ENCODE assay signal across 20 cellular contexts in the genomic region with DNA sequence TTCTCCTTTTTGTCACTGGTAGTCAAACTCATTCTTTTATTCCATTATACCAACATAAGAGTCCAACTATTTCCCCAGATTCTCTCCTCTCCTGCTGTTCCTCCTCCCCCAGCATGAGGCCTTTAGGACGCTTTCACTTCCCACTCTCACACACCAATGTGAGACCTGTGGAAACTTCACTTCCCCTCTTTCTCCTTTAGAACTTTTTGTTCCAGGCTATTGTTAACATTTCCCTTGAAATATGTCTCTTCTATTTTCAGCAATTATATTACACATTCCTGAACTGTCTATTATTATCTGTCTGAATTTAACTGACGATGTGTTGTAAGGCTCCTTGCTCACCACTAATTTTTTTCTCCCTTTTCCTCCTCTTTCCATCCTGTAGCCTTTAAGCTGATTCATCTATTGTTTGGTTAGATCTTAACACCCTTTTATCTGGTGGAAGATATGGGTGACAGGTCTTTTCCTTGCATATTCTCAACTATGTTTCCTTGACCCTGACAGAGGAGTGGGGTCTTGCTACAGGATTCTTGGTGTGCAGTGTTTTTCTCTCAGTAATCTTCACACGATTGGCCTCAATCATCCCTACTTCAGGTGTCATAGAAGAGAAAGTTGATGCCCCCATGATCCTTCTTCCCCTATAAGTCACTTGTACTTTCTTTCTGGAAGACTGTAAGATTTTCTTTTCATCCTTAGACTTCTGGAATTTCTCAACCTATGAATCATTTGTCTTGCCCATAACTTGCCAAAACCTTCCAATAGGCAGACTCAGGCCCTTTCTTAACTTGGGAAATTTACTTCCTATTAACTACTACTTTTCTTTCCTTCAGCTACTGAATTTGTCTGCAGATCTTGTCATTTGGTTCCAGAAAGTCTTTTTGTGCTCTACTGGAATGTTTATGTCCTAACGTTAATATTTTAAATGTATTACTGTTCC. TPM values are rescaled to one million over a fixed set of nuclear protein-coding genes. Genes with fewer than 3 reads are reported as not detected.
A peak's percentile ranks its signal among the peaks of the same experiment; 100 is the strongest.
DNase-seq lines count a peak whose midpoint lies in the region; ATAC-seq and TF ChIP-seq lines count a peak whose summit lies in the region.
"Had no signal": no experiment of that assay in that cellular context is flagged by ENCODE, and none has a peak within 500 bp of the region (broad histone marks: within the 10 kb centered on the region; RNA-seq: fewer than 3 reads in every experiment).

No MANE protein-coding gene starts in this region.

- H3K4me3 Mint-ChIP-seq in activated T-helper 17 cell treated with anti-CD3 and anti-CD28 coated beads, Interleukin-2, amount 50 U/mL, for 72 hours = no peak overlapping the region
- H3K4me3 Mint-ChIP-seq: brain; CD8-positive, alpha-beta memory T cell; effector memory CD8-positive, alpha-beta T cell; naive B cell had no signal

- H3K4me3 ChIP-seq in HL-60 (replicated peaks; ENCODE audit: insufficient read depth, low read length) = no peak overlapping the region
- H3K4me3 ChIP-seq in fibroblast of mammary gland (ENCODE audit: control insufficient read depth, low read depth, low read length) = no peak overlapping the region
- H3K4me3 ChIP-seq: psoas muscle, thoracic aorta had no signal

- peak overlapping the region; percentile 1; the same call in 1 of the 2 replicates for H3K27ac ChIP-seq in HL-60 (replicated peaks)
- H3K27ac ChIP-seq: psoas muscle, WERI-Rb-1 had no signal

- no peak overlapping the region for H3K27ac Mint-ChIP-seq in activated T-helper 17 cell treated with anti-CD3 and anti-CD28 coated beads, Interleukin-2, amount 50 U/mL, for 72 hours
- H3K27ac Mint-ChIP-seq: brain; CD8-positive, alpha-beta memory T cell; effector memory CD8-positive, alpha-beta T cell had no signal

- DNase-seq in HL-60 (ENCODE audit: low read depth in 1 of 2, low spot score in 1 of 2) (peak; percentile 36 to 80), SIG-M5 treated with dmso at 0.1 percent for 504 hours (lab: John Stamatoyannopoulos, UW; ENCODE audit: unreplicated experiment) (peak; percentile 97), fibroblast of mammary gland (ENCODE audit: low read depth) (peak; percentile 64), stromal cell of bone marrow (ENCODE audit: low read depth) (peak; percentile 51), germinal center (ENCODE audit: low spot score) (no peak)
- no peak for DNase-seq in stimulated activated naive CD4-positive, alpha-beta T cell (lab: John Stamatoyannopoulos, UW)
- DNase-seq: activated CD8-positive, alpha-beta memory T cell treated with anti-CD3 and anti-CD28 coated beads for 24 hours; CD8-positive, alpha-beta memory T cell; effector memory CD8-positive, alpha-beta T cell; MM.1S; naive B cell; psoas muscle; stimulated activated CD4-positive, alpha-beta T cell treated with anti-CD3 and anti-CD28 coated beads, Interleukin-15, amount 100 ng/mL, for 24 hours; WERI-Rb-1 had no signal

- no peaks in the 10 kb centered on the region for H3K27me3 ChIP-seq in HL-60 (ENCODE audit: insufficient read depth, poor library complexity, severe bottlenecking)

- H3K36me3 Mint-ChIP-seq in activated T-helper 17 cell treated with anti-CD3 and anti-CD28 coated beads, Interleukin-2, amount 50 U/mL, for 72 hours (ENCODE audit: low read depth) = no peaks in the 10 kb centered on the region
- H3K36me3 Mint-ChIP-seq: brain; CD8-positive, alpha-beta memory T cell; naive B cell had no signal

- no peaks in the 10 kb centered on the region for H3K4me1 Mint-ChIP-seq in activated T-helper 17 cell treated with anti-CD3 and anti-CD28 coated beads, Interleukin-2, amount 50 U/mL, for 72 hours
- H3K4me1 Mint-ChIP-seq: brain; CD8-positive, alpha-beta memory T cell had no signal

- no peak for TF ChIP-seq CTCF in HL-60 (IDR thresholded peaks at IDR 0.05; ENCODE audit: insufficient read depth, low read length)
- no peak for TF ChIP-seq CTCF in fibroblast of mammary gland (conservative IDR thresholded peaks at IDR 0.05; ENCODE audit: control insufficient read depth, insufficient read depth, low read depth, low read length)

- peaks cover 2% of the 10 kb centered on the region for H3K9me3 Mint-ChIP-seq in activated T-helper 17 cell treated with anti-CD3 and anti-CD28 coated beads, Interleukin-2, amount 50 U/mL, for 72 hours
- H3K9me3 Mint-ChIP-seq: brain; CD8-positive, alpha-beta memory T cell; effector memory CD8-positive, alpha-beta T cell had no signal

- peaks cover 12% of the 10 kb centered on the region for H3K27me3 Mint-ChIP-seq in activated T-helper 17 cell treated with anti-CD3 and anti-CD28 coated beads, Interleukin-2, amount 50 U/mL, for 72 hours
- H3K27me3 Mint-ChIP-seq: brain, naive B cell had no signal

- ATAC-seq in activated T-helper 17 cell treated with anti-CD3 and anti-CD28 coated beads, Interleukin-2, amount 50 U/mL, for 72 hours (replicated peaks) = no peak
- ATAC-seq: effector memory CD8-positive, alpha-beta T cell; psoas muscle had no signal

RNA-seq across cellular contexts. Expression of gene CYP19A1, which starts 5.9 kb away (rescaled TPM):
- total RNA-seq in activated T-helper 17 cell treated with anti-CD3 and anti-CD28 coated beads, Interleukin-2, amount 50 U/mL, for 72 hours = under 1 TPM; 0.71 to 0.79 TPM
- total RNA-seq: CD8-positive, alpha-beta memory T cell; G401; glomerular endothelial cell; HT1080 had no signal

RNA-seq across cellular contexts. Expression of gene GLDN, which starts 9.0 kb away (rescaled TPM):
- total RNA-seq in activated T-helper 17 cell treated with anti-CD3 and anti-CD28 coated beads, Interleukin-2, amount 50 U/mL, for 72 hours = not detected
- total RNA-seq: CD8-positive, alpha-beta memory T cell; G401; glomerular endothelial cell; HT1080 had no signal

Comparison
In these comparisons a context has a peak if more than half of its experiments do, and no peak if none do; other contexts are left out.
1. DNase-seq: peak in HL-60 (2 of 2), SIG-M5 treated with dmso at 0.1 percent for 504 hours (single experiment), fibroblast of mammary gland (single experiment) and stromal cell of bone marrow (single experiment); none in germinal center (single experiment) and stimulated activated naive CD4-positive, alpha-beta T cell (0 of 6).